ENCODE assay signal across 8 cellular contexts in genomic region chr5:102755691-102756371, GRCh38. TPM values are rescaled to one million over a fixed set of nuclear protein-coding genes. Genes with fewer than 3 reads are reported as not detected.
DNase-seq lines count a peak whose midpoint lies in the region; ATAC-seq and TF ChIP-seq lines count a peak whose summit lies in the region.

No MANE protein-coding gene starts in this region.

- peaks cover 0 to 4% (median 0%) of the 10 kb centered on the region in 4 donors for H3K27me3 ChIP-seq in liver (ENCODE audit: control insufficient read depth in 4 of 4, insufficient read depth in 4 of 4, low read length in 3 of 4)

- peak overlapping the region; percentile 41 to 52 for H3K27ac ChIP-seq in liver (ENCODE audit: low read depth in 1 of 2, low read length in 2 of 2)

- peak overlapping the region; percentile 70 for H3K4me3 ChIP-seq in choroid plexus epithelial cell (ENCODE audit: low read depth, low read length)
- peak overlapping the region; percentile 70 to 72 (median 71) for H3K4me3 ChIP-seq in liver (ENCODE audit: low read depth in 1 of 3, low read length in 3 of 3)

- no peaks in the 10 kb centered on the region for H3K9me3 ChIP-seq in liver (ENCODE audit: control insufficient read depth in 4 of 4, low read length in 3 of 4)

- TF ChIP-seq CTCF in choroid plexus epithelial cell (conservative IDR thresholded peaks at IDR 0.05; ENCODE audit: low read depth, low read length) (no peak), liver (IDR thresholded peaks at IDR 0.05; ENCODE audit: low read depth, low read length, missing input control) (no peak)

- 8% methylated on average over 29 of the region's 29 CpGs for WGBS in liver

- peaks cover 5 to 20% (median 13%) of the 10 kb centered on the region in 4 donors for H3K4me1 ChIP-seq in liver (ENCODE audit: control insufficient read depth in 4 of 4, insufficient read depth in 4 of 4, low read length in 3 of 4)

- peak overlapping the region in 1 of 2 donors; percentile 32 for H3K9ac ChIP-seq in liver (ENCODE audit: low read depth in 1 of 2, low read length in 2 of 2)

- DNase-seq in A172 (ENCODE audit: low spot score) = peak; percentile 82
- peak; percentile 29 for DNase-seq in NCI-H2196 (lab: John Stamatoyannopoulos, UW; ENCODE audit: unreplicated experiment)
- peak; percentile 8 to 51 (median 16) for DNase-seq in activated CD4-positive, CD25-positive, alpha-beta regulatory T cell (lab: John Stamatoyannopoulos, UW)
- DNase-seq in choroid plexus epithelial cell (ENCODE audit: low read depth) = peak; percentile 68
- DNase-seq in stimulated activated CD4-positive, alpha-beta T cell treated with anti-CD3 and anti-CD28 coated beads, Interleukin-4, amount 100 ng/mL, for 24 hours = peak; percentile 81

- no peak for TF ChIP-seq RAD21 in liver (IDR thresholded peaks at IDR 0.05)

- peak; percentile 77 for ATAC-seq in GM18519 (IDR thresholded peaks at IDR 0.05; ENCODE audit: low FRiP score, unreplicated experiment)
- peak; percentile 73 for ATAC-seq in HG03045 (IDR thresholded peaks at IDR 0.05; ENCODE audit: unreplicated experiment)

- H3K36me3 ChIP-seq in liver (ENCODE audit: control insufficient read depth in 4 of 4, insufficient read depth in 3 of 4, low read depth in 1 of 4, low read length in 3 of 4) = no peaks in the 10 kb centered on the region

TF ChIP-seq in liver, 16 proteins besides CTCF, POLR2A, EP300 and RAD21:
- TF ChIP-seq NR2F2 (IDR thresholded peaks at IDR 0.05) (no peak), RXRA (IDR thresholded peaks at IDR 0.05) (no peak), GABPA (IDR thresholded peaks at IDR 0.05 in 1 of 2, conservative IDR thresholded peaks at IDR 0.05 in 1 of 2) (no peak), ATF3 (IDR thresholded peaks at IDR 0.05) (no peak), TAF1 (conservative IDR thresholded peaks at IDR 0.05) (no peak), FOXA1 (IDR thresholded peaks at IDR 0.05) (no peak), REST (IDR thresholded peaks at IDR 0.05) (no peak), FOXA2 (IDR thresholded peaks at IDR 0.05) (no peak), JUND (IDR thresholded peaks at IDR 0.05) (no peak), YY1 (IDR thresholded peaks at IDR 0.05) (no peak), HNF4G (IDR thresholded peaks at IDR 0.05) (no peak), SP1 (IDR thresholded peaks at IDR 0.05) (no peak), HNF4A (conservative IDR thresholded peaks at IDR 0.05) (no peak)

RNA-seq across cellular contexts. Expression of gene PAM, which starts 0.7 kb away (rescaled TPM):
- total RNA-seq in A172 (2014; rRNA removed; shearing (Covaris generic)) = 190 and 218 TPM in 2 replicates
- total RNA-seq in liver = 10 to 100 TPM; 15.2 to 27.5 TPM
- 10 to 100 TPM in 1 of 2 donors, 1 to 10 TPM in 1; 8.2 to 12.2 TPM for polyA plus RNA-seq in liver

Comparison
In these comparisons a context has a peak if more than half of its experiments do, and no peak if none do; other contexts are left out.
1. Peak in every context shown above with its lines: DNase-seq, ATAC-seq, H3K4me3 ChIP-seq and H3K27ac ChIP-seq.
2. DNase-seq: peak in every context shown above with its lines; median percentile 82 in A172; 81 in stimulated activated CD4-positive, alpha-beta T cell treated with anti-CD3 and anti-CD28 coated beads, Interleukin-4, amount 100 ng/mL, for 24 hours; 68 in choroid plexus epithelial cell; 29 in NCI-H2196; 16 in activated CD4-positive, CD25-positive, alpha-beta regulatory T cell.